ENCODE assay signal across 1 cellular context in genomic region chr18:79275992-79276391, GRCh38.
A peak's percentile ranks its signal among the peaks of the same experiment; 100 is the strongest.
TF ChIP-seq lines count a peak whose summit lies in the region.

No MANE protein-coding gene starts in this region.

TF ChIP-seq in GM12878, 131 proteins besides CTCF, POLR2A, EP300 and RAD21 (continued from another document):
- TF ChIP-seq CREM (IDR thresholded peaks at IDR 0.05; ENCODE audit: low read depth) (no peak), FOS (IDR thresholded peaks at IDR 0.05; ENCODE audit: borderline replicate concordance, extremely low read depth, insufficient read length) (no peak), CBX3 (IDR thresholded peaks at IDR 0.05; ENCODE audit: borderline replicate concordance, low read depth) (no peak), STAT3 (IDR thresholded peaks at IDR 0.05; ENCODE audit: low read depth, low read length) (no peak), BRCA1 (IDR thresholded peaks at IDR 0.05; ENCODE audit: low read depth, low read length) (no peak), SMC3 (IDR thresholded peaks at IDR 0.05; ENCODE audit: borderline replicate concordance, low read length) (no peak), IRF5 (IDR thresholded peaks at IDR 0.05; ENCODE audit: borderline replicate concordance) (no peak), ELK1 (IDR thresholded peaks at IDR 0.05; ENCODE audit: low read depth, low read length) (no peak), ATF2 (IDR thresholded peaks at IDR 0.05; ENCODE audit: low read length) (peak; percentile 31; the same call in 1 of the 2 replicates), IRF4 (IDR thresholded peaks at IDR 0.05; ENCODE audit: low read depth, low read length) (no peak), BCL3 (IDR thresholded peaks at IDR 0.05; ENCODE audit: borderline replicate concordance, insufficient read depth, low read depth, low read length, poor library complexity, severe bottlenecking) (no peak), RUNX3 (IDR thresholded peaks at IDR 0.05; ENCODE audit: low read length) (peak; percentile 60), MYC (IDR thresholded peaks at IDR 0.05; ENCODE audit: insufficient read depth, insufficient read length, insufficient replicate concordance, low read length, severe bottlenecking) (no peak)
